ENCODE assay signal across 1 cellular context in genomic region chr1:151534662-151535278, GRCh38.
TF ChIP-seq lines count a peak whose summit lies in the region.

No MANE protein-coding gene starts in this region.

TF ChIP-seq in IMR-90, 13 proteins besides CTCF, POLR2A, EP300 and RAD21 (continued from another document):
- TF ChIP-seq RCOR1 (IDR thresholded peaks at IDR 0.05; ENCODE audit: insufficient replicate concordance, low read length) (no peak), BHLHE40 (IDR thresholded peaks at IDR 0.05; ENCODE audit: low read depth, low read length) (no peak), CEBPB (IDR thresholded peaks at IDR 0.05; ENCODE audit: low read depth, low read length) (peak; percentile 1; the same call in 1 of the 2 replicates), FOS (IDR thresholded peaks at IDR 0.05; ENCODE audit: low read depth, low read length) (no peak)
